ENCODE assay signal across 9 cellular contexts in genomic region chr17:37359682-37360188, GRCh38. TPM values are rescaled to one million over a fixed set of nuclear protein-coding genes. Genes with fewer than 3 reads are reported as not detected.
A peak's percentile ranks its signal among the peaks of the same experiment; 100 is the strongest.
DNase-seq lines count a peak whose midpoint lies in the region; ATAC-seq, FAIRE-seq and TF ChIP-seq lines count a peak whose summit lies in the region.
"Had no signal": no experiment of that assay in that cellular context is flagged by ENCODE, and none has a peak within 500 bp of the region (broad histone marks: within the 10 kb centered on the region; RNA-seq: fewer than 3 reads in every experiment).

No MANE protein-coding gene starts in this region.

- BruUV-seq in A673 (replicated peaks; lab: Mats Ljungman, UMichigan): no TSS peak
- TSS peak; percentile 50 for BruUV-seq in MCF 10A (replicated peaks; lab: Mats Ljungman, UMichigan)

- DNase-seq in A673 (ENCODE audit: low spot score) (no peak), MCF 10A (ENCODE audit: unreplicated experiment) (no peak), mesenchymal stem cell (no peak), upper lobe of right lung (no peak), D721Med (ENCODE audit: insufficient read length, low spot score) (no peak), GM10266 (ENCODE audit: extremely low spot score) (no peak)

- POLR2A ChIA-PET in A673 (lab: Charles Lee; ENCODE audit: low non-redundant PET) (interaction anchor here (0.6 kb wide), 2 partner anchors 429 to 641 kb away, joined by 4 to 5 read pairs; no protein-coding TSS in a partner anchor), MCF 10A (lab: Yijun Ruan, JAX) (interaction anchor here (0.6 to 6.0 kb wide), 9 partner anchors 13 to 814 kb away, joined by 3 to 27 read pairs (median 4); no protein-coding TSS in a partner anchor)

- WGBS in mesenchymal stem cell: 56% methylated on average over 18 of the region's 18 CpGs

- intact Hi-C loops in A673 (cut with micrococcal nuclease; ENCODE audit: unreplicated experiment): loop anchor here (10.0 kb wide), 1 partner anchor 245 kb away; the partner anchor contains the start of gene SYNRG
- intact Hi-C loops in MCF 10A (cut with micrococcal nuclease): loop anchor here (2.0 kb wide), 2 partner anchors 13 to 83 kb away; no protein-coding TSS in a partner anchor
- intact Hi-C loops in upper lobe of right lung (cut with DNase I): no loop called here

- H3K4me1 Mint-ChIP-seq in MCF 10A (ENCODE audit: insufficient read depth, unreplicated experiment): peaks cover 31% of the 10 kb centered on the region

- ATAC-seq in upper lobe of right lung (no peak), GM18505 (IDR thresholded peaks at IDR 0.05; ENCODE audit: unreplicated experiment) (no peak)

- peak overlapping the region; percentile 74 for H2BK15ac ChIP-seq in mesenchymal stem cell (ENCODE audit: low read depth, poor library complexity, severe bottlenecking)

- H3K9ac ChIP-seq in HUES6 (ENCODE audit: low read length): peak overlapping the region; percentile 63
- H3K9ac ChIP-seq in mesenchymal stem cell (ENCODE audit: low read length): peak overlapping the region; percentile 87

- CTCF ChIA-PET in A673 (lab: Charles Lee) (interaction anchor here (0.6 kb wide), 1 partner anchor 14 kb away, joined by 3 read pairs; no protein-coding TSS in a partner anchor), MCF 10A (lab: Yijun Ruan, JAX) (interaction anchor here (0.6 to 1.3 kb wide), 3 partner anchors 13 to 201 kb away, joined by 3 to 5 read pairs (median 4); no protein-coding TSS in a partner anchor)

- peak overlapping the region; percentile 65 for H3K4me2 ChIP-seq in mesenchymal stem cell (ENCODE audit: low read length, poor library complexity, severe bottlenecking)

- peak overlapping the region; percentile 32 for H2AFZ ChIP-seq in mesenchymal stem cell (ENCODE audit: low read depth, low read length)

- TF ChIP-seq POLR2A in GM18505 (IDR thresholded peaks at IDR 0.05; ENCODE audit: borderline replicate concordance, extremely low read depth, insufficient read depth, insufficient read length): no peak

- H3K27ac Mint-ChIP-seq in MCF 10A (ENCODE audit: low read depth, unreplicated experiment): peak overlapping the region; percentile 73

- peak overlapping the region; percentile 14 to 94 for H3K18ac ChIP-seq in mesenchymal stem cell (ENCODE audit: low read depth in 1 of 2, low read length in 2 of 2)

- H3K4me3 ChIP-seq in A673 (ENCODE audit: low read depth, low read length, poor library complexity, severe bottlenecking) (peak overlapping the region; percentile 86), HUES6 (ENCODE audit: low read depth, low read length) (peak overlapping the region; percentile 56), mesenchymal stem cell (ENCODE audit: insufficient read depth in 1 of 2, low read depth in 1 of 2, low read length in 2 of 2) (peak overlapping the region; percentile 76 to 96), upper lobe of right lung (peak overlapping the region; percentile 89)

- no peak overlapping the region for H2AK5ac ChIP-seq in mesenchymal stem cell (ENCODE audit: low read length, severe bottlenecking)

- no peaks in the 10 kb centered on the region for H3K27me3 Mint-ChIP-seq in MCF 10A (ENCODE audit: insufficient read depth, unreplicated experiment)

- no peak for FAIRE-seq in D721Med (lab: Jason Lieb, UNC)
- FAIRE-seq: islet of Langerhans had no signal

- H3K4ac ChIP-seq in mesenchymal stem cell (ENCODE audit: low read depth in 1 of 2, low read length in 2 of 2): peak overlapping the region; percentile 2 to 80

- no peak overlapping the region for H3K14ac ChIP-seq in mesenchymal stem cell (ENCODE audit: low read length in 2 of 2)

- peak overlapping the region; percentile 84 for H4K91ac ChIP-seq in mesenchymal stem cell (ENCODE audit: low read length)

- H3K27me3 ChIP-seq in A673 (replicated peaks; ENCODE audit: insufficient read depth, low read depth, low read length, poor library complexity) (no peaks in the 10 kb centered on the region), HUES6 (ENCODE audit: control insufficient read depth, insufficient read depth, low read length) (no peaks in the 10 kb centered on the region), mesenchymal stem cell (ENCODE audit: control insufficient read depth in 1 of 2, insufficient read depth in 1 of 2, low read length in 2 of 2) (no peaks in the 10 kb centered on the region), upper lobe of right lung (no peaks in the 10 kb centered on the region)

- H3K36me3 Mint-ChIP-seq in MCF 10A (ENCODE audit: insufficient read depth, unreplicated experiment): peaks cover 7% of the 10 kb centered on the region

- no peaks in the 10 kb centered on the region for H3K9me3 ChIP-seq in A673 (ENCODE audit: low read depth, low read length, poor library complexity, severe bottlenecking)
- H3K9me3 ChIP-seq in HUES6 (ENCODE audit: control insufficient read depth, insufficient read depth, low read depth, low read length): no peaks in the 10 kb centered on the region
- no peaks in the 10 kb centered on the region for H3K9me3 ChIP-seq in mesenchymal stem cell (ENCODE audit: control insufficient read depth, low read length)
- H3K9me3 ChIP-seq in upper lobe of right lung: no peaks in the 10 kb centered on the region

- H2BK120ac ChIP-seq in mesenchymal stem cell (ENCODE audit: low read depth, low read length): peak overlapping the region; percentile 99

- no peak for TF ChIP-seq CTCF in A673 (conservative IDR thresholded peaks at IDR 0.05; ENCODE audit: low read depth, low read length)
- TF ChIP-seq CTCF in MCF 10A (IDR thresholded peaks at IDR 0.05; ENCODE audit: unreplicated experiment): no peak
- TF ChIP-seq CTCF in upper lobe of right lung (IDR thresholded peaks at IDR 0.05): no peak
- no peak for TF ChIP-seq CTCF in D721Med (IDR thresholded peaks at IDR 0.05; ENCODE audit: insufficient read depth, missing control alignments)
- no peak for TF ChIP-seq CTCF in GM10266 (IDR thresholded peaks at IDR 0.05; ENCODE audit: control insufficient read depth, insufficient read depth, low read depth, missing control alignments)

- H3K4me1 ChIP-seq in A673 (ENCODE audit: insufficient read depth, low read length, poor library complexity, severe bottlenecking): no peaks in the 10 kb centered on the region
- peaks cover 25% of the 10 kb centered on the region for H3K4me1 ChIP-seq in HUES6 (ENCODE audit: control insufficient read depth, insufficient read depth, low read length)
- H3K4me1 ChIP-seq in mesenchymal stem cell (ENCODE audit: control insufficient read depth, insufficient read depth, low read depth, low read length): peaks cover 5% of the 10 kb centered on the region
- peaks cover 22% of the 10 kb centered on the region for H3K4me1 ChIP-seq in upper lobe of right lung

- peak overlapping the region; percentile 19 to 76 for H2BK12ac ChIP-seq in mesenchymal stem cell (ENCODE audit: low read length in 2 of 2)

- H3K36me3 ChIP-seq in A673 (ENCODE audit: insufficient read depth, low read length, poor library complexity, severe bottlenecking) (no peaks in the 10 kb centered on the region), HUES6 (ENCODE audit: control insufficient read depth, insufficient read depth, low read length) (no peaks in the 10 kb centered on the region), mesenchymal stem cell (ENCODE audit: control insufficient read depth in 1 of 2, insufficient read depth in 2 of 2, low read depth in 1 of 2, low read length in 2 of 2) (peaks cover 0 to under 1% of the 10 kb centered on the region in 2 experiments), upper lobe of right lung (no peaks in the 10 kb centered on the region)

- no peaks in the 10 kb centered on the region for H3K9me3 Mint-ChIP-seq in MCF 10A (ENCODE audit: unreplicated experiment)

- no peak overlapping the region for H3K23ac ChIP-seq in mesenchymal stem cell (ENCODE audit: low read length in 2 of 2)

- H2BK5ac ChIP-seq in mesenchymal stem cell (ENCODE audit: low read depth, low read length, poor library complexity, severe bottlenecking): no peak overlapping the region

- peaks cover 4% of the 10 kb centered on the region for H3K79me1 ChIP-seq in mesenchymal stem cell (replicated peaks; ENCODE audit: low read length, poor library complexity, severe bottlenecking)

- no peak overlapping the region for H3K27ac ChIP-seq in A673 (ENCODE audit: low read depth, low read length, poor library complexity, severe bottlenecking)
- peak overlapping the region; percentile 49; the same call in 1 of the 2 replicates for H3K27ac ChIP-seq in HUES6 (ENCODE audit: low read depth, low read length)
- peak overlapping the region; percentile 72 for H3K27ac ChIP-seq in mesenchymal stem cell (ENCODE audit: low read length, poor library complexity, severe bottlenecking)
- H3K27ac ChIP-seq in upper lobe of right lung: peak overlapping the region; percentile 87

- peak overlapping the region; percentile 94 for H3K4me3 Mint-ChIP-seq in MCF 10A (ENCODE audit: unreplicated experiment)

- peak overlapping the region; percentile 93 for H4K8ac ChIP-seq in mesenchymal stem cell (ENCODE audit: low read length)

RNA-seq across cellular contexts. Expression of gene C17orf78, which starts 16.1 kb away (rescaled TPM):
- not detected in 2 replicates for total RNA-seq in A673 (2021)
- total RNA-seq in MCF 10A (2022): not detected in 2 replicates
- polyA plus RNA-seq in mesenchymal stem cell (2013, experiment 1 of 2): not detected
- not detected for polyA plus RNA-seq in mesenchymal stem cell (2013, experiment 2 of 2)
- not detected for total RNA-seq in upper lobe of right lung

RNA-seq across cellular contexts. Expression of gene ACACA, which starts 46.9 kb away (rescaled TPM):
- total RNA-seq in A673 (2021) (68.3 and 79.2 TPM in 2 replicates), MCF 10A (2022) (88.6 and 100 TPM in 2 replicates), upper lobe of right lung (110 TPM)
- 18.9 TPM for polyA plus RNA-seq in mesenchymal stem cell (2013, experiment 1 of 2)
- polyA plus RNA-seq in mesenchymal stem cell (2013, experiment 2 of 2): 18.5 TPM

RNA-seq across cellular contexts. Expression of gene TADA2A, which starts 47.0 kb away (rescaled TPM):
- total RNA-seq in A673 (2021) (17.9 and 21.4 TPM in 2 replicates), MCF 10A (2022) (25.3 and 31.3 TPM in 2 replicates), upper lobe of right lung (21.4 TPM)
- 11.1 TPM for polyA plus RNA-seq in mesenchymal stem cell (2013, experiment 1 of 2)
- 11.2 TPM for polyA plus RNA-seq in mesenchymal stem cell (2013, experiment 2 of 2)
